ENCODE assay signal across 16 cellular contexts in the genomic region with DNA sequence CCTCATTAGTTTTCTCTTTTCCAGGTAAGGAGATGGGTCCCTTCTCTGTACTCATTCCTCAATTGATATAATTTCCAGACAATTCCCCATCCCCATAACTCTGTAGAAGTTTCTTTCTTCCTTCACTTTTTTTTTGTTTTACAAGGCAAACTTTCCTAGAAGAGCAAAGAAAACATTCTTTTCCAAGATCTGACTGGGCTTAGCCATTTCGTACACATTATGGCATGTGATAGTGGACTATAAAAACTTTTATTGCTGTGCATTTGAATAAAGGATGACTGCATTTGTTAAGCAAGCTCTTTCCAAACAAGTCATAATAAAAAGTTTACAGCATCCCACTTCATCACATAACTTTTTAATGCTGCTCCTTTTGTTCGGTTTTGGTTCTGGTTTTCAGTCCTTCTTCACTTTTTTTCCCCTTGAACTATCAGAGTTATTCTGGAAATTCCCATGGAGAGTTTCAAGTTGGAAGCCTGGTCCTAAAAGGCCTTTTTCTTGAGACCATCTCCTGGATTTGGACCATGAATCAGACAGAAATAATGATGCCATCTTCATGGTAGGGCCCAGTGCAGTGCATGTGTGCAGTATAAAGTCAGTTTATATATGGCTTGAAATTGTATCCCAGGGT.
"Had no signal": no experiment of that assay in that cellular context is flagged by ENCODE, and none has a peak within 500 bp of the region (broad histone marks: within the 10 kb centered on the region; RNA-seq: fewer than 3 reads in every experiment).

No MANE protein-coding gene starts in this region.

- H3K9me3 ChIP-seq: body of pancreas, thyroid gland, vagina had no signal

- H3K4me3 ChIP-seq: body of pancreas, thyroid gland, vagina had no signal

- H3K36me3 ChIP-seq: thyroid gland, vagina had no signal

- H3K27me3 ChIP-seq: body of pancreas, thyroid gland, vagina had no signal

- H3K4me1 ChIP-seq: body of pancreas, thyroid gland had no signal

- H3K27ac ChIP-seq: body of pancreas, epithelial cell of prostate, thyroid gland, vagina had no signal

- ATAC-seq: activated naive CD4-positive, alpha-beta T cell treated with anti-CD3 and anti-CD28 coated beads, Interleukin-2, amount 50 U/mL, for 72 hours; body of pancreas; left cardiac atrium; natural killer cell treated with Interleukin-12 subunit alpha and Interleukin-12 subunit beta and Interleukin-15 and Interleukin-18, amount 100 ng/mL, for 72 hours; stimulated activated effector memory CD8-positive, alpha-beta T cell treated with anti-CD3 and anti-CD28 coated beads, Interleukin-12 subunit alpha, Interleukin-12 subunit beta, amount 100 ng/mL, for 72 hours had no signal

- DNase-seq: activated CD4-positive, CD25-positive, alpha-beta regulatory T cell; activated effector memory CD4-positive, alpha-beta T cell treated with Interleukin-2 at 50 U/mL for 16 hours; activated T-cell treated with anti-CD3 and anti-CD28 coated beads, Interleukin-2, amount 50 U/mL, for 24 hours; amniotic stem cell; body of pancreas; central memory CD4-positive, alpha-beta T cell; effector memory CD4-positive, alpha-beta T cell; left cardiac atrium; occipital lobe; T-helper 2 cell; thyroid gland had no signal
